Comparison of ENCODE assay signal across 17 cellular contexts in genomic region chr19:37941820-37942515, GRCh38. TPM values are rescaled to one million over a fixed set of nuclear protein-coding genes. Genes with fewer than 3 reads are reported as not detected.
DNase-seq lines count a peak whose midpoint lies in the region; ATAC-seq and TF ChIP-seq lines count a peak whose summit lies in the region.
"Had no signal": no experiment of that assay in that cellular context is flagged by ENCODE, and none has a peak within 500 bp of the region (broad histone marks: within the 10 kb centered on the region; RNA-seq: fewer than 3 reads in every experiment).

No MANE protein-coding gene starts in this region.

- no peak for ATAC-seq in activated naive CD8-positive, alpha-beta T cell treated with anti-CD3 and anti-CD28 coated beads, Interleukin-2, amount 50 U/mL, for 24 hours
- ATAC-seq: sciatic nerve had no signal

- no peaks in the 10 kb centered on the region for H3K27me3 Mint-ChIP-seq in neural crest cell (ENCODE audit: low read depth)
- H3K27me3 Mint-ChIP-seq in activated naive CD8-positive, alpha-beta T cell treated with anti-CD3 and anti-CD28 coated beads, Interleukin-2, amount 50 U/mL, for 24 hours = no peaks in the 10 kb centered on the region

- H3K27ac ChIP-seq in C4-2B (peak overlapping the region; percentile 26), colonic mucosa (peak overlapping the region; percentile 70), stomach (peak overlapping the region in 2 of 5 donors; percentile 20 to 21), suprapubic skin (no peak overlapping the region)
- H3K27ac ChIP-seq: brain microvascular endothelial cell, dorsolateral prefrontal cortex, left ventricle myocardium inferior, uterus had no signal

- H3K27me3 ChIP-seq in colonic mucosa (no peaks in the 10 kb centered on the region), stomach (no peaks in the 10 kb centered on the region), suprapubic skin (no peaks in the 10 kb centered on the region)
- H3K27me3 ChIP-seq: brain microvascular endothelial cell, dorsolateral prefrontal cortex, uterus had no signal

- peak overlapping the region; percentile 46 for H3K27ac Mint-ChIP-seq in neural crest cell (ENCODE audit: unreplicated experiment)
- H3K27ac Mint-ChIP-seq in activated naive CD8-positive, alpha-beta T cell treated with anti-CD3 and anti-CD28 coated beads, Interleukin-2, amount 50 U/mL, for 24 hours = no peak overlapping the region

- H3K4me1 ChIP-seq in colonic mucosa (peaks cover 4% of the 10 kb centered on the region), stomach (peaks cover 11 to 54% (median 24%) of the 10 kb centered on the region in 4 donors), suprapubic skin (no peaks in the 10 kb centered on the region)
- H3K4me1 ChIP-seq: left ventricle myocardium inferior, uterus had no signal

- no peak overlapping the region for H3K4me3 Mint-ChIP-seq in neural crest cell
- H3K4me3 Mint-ChIP-seq in activated naive CD8-positive, alpha-beta T cell treated with anti-CD3 and anti-CD28 coated beads, Interleukin-2, amount 50 U/mL, for 24 hours = no peak overlapping the region

- 48 to 65% (median 57%) methylated on average over 10 to 12 of the region's 12 CpGs for WGBS in stomach, 5 donors
- WGBS in suprapubic skin = 84% methylated on average over 12 of the region's 12 CpGs

- peak overlapping the region in 1 of 2 donors; percentile 69 for H3K9ac ChIP-seq in colonic mucosa (ENCODE audit: low read depth in 2 of 2, low read length in 2 of 2)

- TF ChIP-seq CTCF in C4-2B (conservative IDR thresholded peaks at IDR 0.05) (no peak), colonic mucosa (IDR thresholded peaks at IDR 0.05) (no peak), neural crest cell (conservative IDR thresholded peaks at IDR 0.05) (no peak), stomach (IDR thresholded peaks at IDR 0.05) (no peak), suprapubic skin (IDR thresholded peaks at IDR 0.05) (no peak)

- H3K9me3 Mint-ChIP-seq in neural crest cell = peaks cover 3% of the 10 kb centered on the region
- no peaks in the 10 kb centered on the region for H3K9me3 Mint-ChIP-seq in activated naive CD8-positive, alpha-beta T cell treated with anti-CD3 and anti-CD28 coated beads, Interleukin-2, amount 50 U/mL, for 24 hours

- H3K9me3 ChIP-seq in colonic mucosa = no peaks in the 10 kb centered on the region
- H3K9me3 ChIP-seq in stomach = no peaks in the 10 kb centered on the region
- no peaks in the 10 kb centered on the region for H3K9me3 ChIP-seq in suprapubic skin
- H3K9me3 ChIP-seq: left ventricle myocardium inferior, uterus had no signal

- H3K36me3 Mint-ChIP-seq in neural crest cell (ENCODE audit: low read depth) = peaks cover 3% of the 10 kb centered on the region
- peaks cover 2% of the 10 kb centered on the region for H3K36me3 Mint-ChIP-seq in activated naive CD8-positive, alpha-beta T cell treated with anti-CD3 and anti-CD28 coated beads, Interleukin-2, amount 50 U/mL, for 24 hours (ENCODE audit: low read depth)

- TF ChIP-seq POLR2A in stomach (IDR thresholded peaks at IDR 0.05) (no peak), suprapubic skin (IDR thresholded peaks at IDR 0.05) (no peak)

- H3K4me3 ChIP-seq in colonic mucosa = no peak overlapping the region
- no peak overlapping the region for H3K4me3 ChIP-seq in stomach
- H3K4me3 ChIP-seq in suprapubic skin = no peak overlapping the region
- H3K4me3 ChIP-seq: dorsolateral prefrontal cortex, left ventricle myocardium inferior, uterus had no signal

- intact Hi-C loops in colonic mucosa (cut with DNase I) = no loop called here
- intact Hi-C loops in stomach (cut with DNase I; ENCODE audit: low total_unique reads) = no loop called here

- peaks cover 21% of the 10 kb centered on the region for H3K4me1 Mint-ChIP-seq in neural crest cell
- peaks cover 7% of the 10 kb centered on the region for H3K4me1 Mint-ChIP-seq in activated naive CD8-positive, alpha-beta T cell treated with anti-CD3 and anti-CD28 coated beads, Interleukin-2, amount 50 U/mL, for 24 hours

- TF ChIP-seq EP300 in stomach (IDR thresholded peaks at IDR 0.05) = no peak
- no peak for TF ChIP-seq EP300 in suprapubic skin (IDR thresholded peaks at IDR 0.05)

- DNase-seq in NCI-H146 treated with DMSO at 0.1 percent for 48 hours (lab: John Stamatoyannopoulos, UW; ENCODE audit: unreplicated experiment) (peak; percentile 56), colonic mucosa (no peak), neural crest cell (ENCODE audit: low read depth, low spot score) (no peak), stomach (no peak), suprapubic skin (ENCODE audit: low spot score in 2 of 2) (no peak)
- DNase-seq in activated naive CD8-positive, alpha-beta T cell treated with anti-CD3 and anti-CD28 coated beads, Interleukin-2, amount 50 U/mL, for 24 hours = no peak
- DNase-seq in activated effector memory CD4-positive, alpha-beta T cell treated with Interleukin-2 at 50 U/mL for 16 hours = no peak
- DNase-seq: brain microvascular endothelial cell; left ventricle myocardium inferior; NCI-H2029 treated with DMSO at 0.1 percent for 48 hours; stimulated activated naive CD4-positive, alpha-beta T cell; uterus had no signal

- H3K36me3 ChIP-seq in colonic mucosa = no peaks in the 10 kb centered on the region
- H3K36me3 ChIP-seq in stomach = peaks cover 0 to 6% (median 0%) of the 10 kb centered on the region in 4 donors
- no peaks in the 10 kb centered on the region for H3K36me3 ChIP-seq in suprapubic skin
- H3K36me3 ChIP-seq: left ventricle myocardium inferior, uterus had no signal

RNA-seq across cellular contexts. Expression of gene SIPA1L3, which starts 35.0 kb away (rescaled TPM):
- total RNA-seq in colonic mucosa (100 to 1,000 TPM in 1 of 2 donors, 10 to 100 TPM in 1; 98.6 to 113 TPM), neural crest cell (41.2 and 44.0 TPM in 2 replicates), stomach (100 to 1,000 TPM in 1 of 5 donors, 10 to 100 TPM in 4; 24.1 to 211 (median 26.3) TPM), suprapubic skin (10 to 100 TPM; 52.6 to 92.1 (median 81.8) TPM)
- polyA plus RNA-seq in stomach = 1 to 10 TPM; 2.9 to 7.5 (median 7.2) TPM

RNA-seq across cellular contexts. Expression of gene WDR87, which starts 35.6 kb away (rescaled TPM):
- total RNA-seq in colonic mucosa (not detected), neural crest cell (not detected in 2 replicates), stomach (under 1 TPM in 1 of 5 donors, not detected in 4; 0.14 TPM), suprapubic skin (not detected)
- polyA plus RNA-seq in stomach = not detected
- total RNA-seq: activated CD8-positive, alpha-beta memory T cell treated with anti-CD3 and anti-CD28 coated beads for 36 hours; left ventricle myocardium inferior; sciatic nerve; SK-MEL-5; uterus had no signal
